Comparison of ENCODE assay signal across 8 cellular contexts in genomic region chr2:239882335-239882734, GRCh38.
A peak's percentile ranks its signal among the peaks of the same experiment; 100 is the strongest.
DNase-seq lines count a peak whose midpoint lies in the region; ATAC-seq lines count a peak whose summit lies in the region.

No MANE protein-coding gene starts in this region.

- H3K4me3 ChIP-seq in GM23248, result no peak overlapping the region

- H3K4me2 ChIP-seq in GM23248 (ENCODE audit: unreplicated experiment), result no peak overlapping the region

- H3K36me3 ChIP-seq in GM23248 (ENCODE audit: low read depth), result no peaks in the 10 kb centered on the region

- no peak overlapping the region for H2AFZ ChIP-seq in GM23248

- no peak overlapping the region for H3K9ac ChIP-seq in GM23248

- H3K4me1 ChIP-seq in GM23248 (ENCODE audit: insufficient read depth), result no peaks in the 10 kb centered on the region

- H3K9me2 ChIP-seq in GM23248 (ENCODE audit: insufficient read depth), result no peaks in the 10 kb centered on the region

- H3K27ac ChIP-seq in GM23248, result no peak overlapping the region

- H3F3A ChIP-seq in GM23248 (ENCODE audit: insufficient read depth), result no peaks in the 10 kb centered on the region

- H3K9me3 ChIP-seq in GM23248 (ENCODE audit: low read depth), result peaks cover 2% of the 10 kb centered on the region

- H4K20me1 ChIP-seq in GM23248 (ENCODE audit: insufficient read depth), result no peaks in the 10 kb centered on the region

- DNase-seq in ACHN, result peak; percentile 25
- DNase-seq in GM23248, result peak; percentile 30
- DNase-seq in SKM-1 (lab: John Stamatoyannopoulos, UW; ENCODE audit: unreplicated experiment), result peak; percentile 40
- peak; percentile 14 for DNase-seq in amniotic epithelial cell (ENCODE audit: low read depth)
- peak; percentile 78 for DNase-seq in iPS-NIHi11 (ENCODE audit: low spot score)
- DNase-seq in stimulated activated CD4-positive, alpha-beta T cell treated with anti-CD3 and anti-CD28 coated beads, Interleukin-1b, Interleukin-23, amount 100 ng/mL, for 24 hours (ENCODE audit: low read depth in 4 of 4, low spot score in 1 of 4), result peak; percentile 17 to 45 (median 34)

- no peaks in the 10 kb centered on the region for H3K27me3 ChIP-seq in GM23248 (replicated peaks; ENCODE audit: insufficient read depth)

- no peaks in the 10 kb centered on the region for H3K79me2 ChIP-seq in GM23248 (ENCODE audit: insufficient read depth)

- 36% methylated on average over 5 of the region's 5 CpGs for WGBS in GM23248 (ENCODE audit: low coverage in 1 of 2, low lambda C conversion rate in 2 of 2, missing lambda C conversion rate in 2 of 2), 2 experiments

- in situ Hi-C loops in ACHN (cut with HindIII; ENCODE audit: low pct_ligation_motif_present, low pct_unique_long_range_greater_than_20kb, low sequenced_read_pairs) (no loop called here), GM23248 (cut with MboI) (no loop called here)

- ATAC-seq in GM21526 (IDR thresholded peaks at IDR 0.05; ENCODE audit: low FRiP score, unreplicated experiment) (no peak), GM18511 (IDR thresholded peaks at IDR 0.05; ENCODE audit: unreplicated experiment) (no peak)

Comparison
In these comparisons a context has a peak if more than half of its experiments do, and no peak if none do; other contexts are left out.
1. DNase-seq: peak in every context shown above with its lines; median percentile 78 in iPS-NIHi11; 40 in SKM-1; 34 in stimulated activated CD4-positive, alpha-beta T cell treated with anti-CD3 and anti-CD28 coated beads, Interleukin-1b, Interleukin-23, amount 100 ng/mL, for 24 hours; 30 in GM23248; 25 in ACHN; 14 in amniotic epithelial cell.